6 cellular contexts compared by ENCODE assay signal in genomic region chr5:57155033-57155432, GRCh38.
"Had no signal": no experiment of that assay in that cellular context is flagged by ENCODE, and none has a peak within 500 bp of the region (broad histone marks: within the 10 kb centered on the region; RNA-seq: fewer than 3 reads in every experiment).

No MANE protein-coding gene starts in this region.

- H3K4me3 Mint-ChIP-seq: IgD-negative memory B cell had no signal

- H3K27ac Mint-ChIP-seq: IgD-negative memory B cell had no signal

- H3K4me1 Mint-ChIP-seq: IgD-negative memory B cell had no signal

- FAIRE-seq: HepG2, HTR-8/SVneo had no signal

- H3K27ac ChIP-seq: HL-60 had no signal

- DNase-seq: IMR-90, KBM-7 had no signal

- H3K27me3 Mint-ChIP-seq: IgD-negative memory B cell had no signal
